ENCODE assay signal across 21 cellular contexts in genomic region chr17:39642675-39643074, GRCh38. TPM values are rescaled to one million over a fixed set of nuclear protein-coding genes. Genes with fewer than 3 reads are reported as not detected.
A peak's percentile ranks its signal among the peaks of the same experiment; 100 is the strongest.
DNase-seq lines count a peak whose midpoint lies in the region; ATAC-seq and TF ChIP-seq lines count a peak whose summit lies in the region.
"Had no signal": no experiment of that assay in that cellular context is flagged by ENCODE, and none has a peak within 500 bp of the region (broad histone marks: within the 10 kb centered on the region; RNA-seq: fewer than 3 reads in every experiment).

No MANE protein-coding gene starts in this region.

- intact Hi-C loops in activated CD4-positive, alpha-beta T cell treated with anti-CD3 and anti-CD28 coated beads for 36 hours (cut with DNase I, micrococcal nuclease), result no loop called here
- intact Hi-C loops in mucosa of descending colon (cut with DNase I, micrococcal nuclease), result no loop called here

- H3K9me3 Mint-ChIP-seq in activated CD4-positive, alpha-beta T cell treated with anti-CD3 and anti-CD28 coated beads for 36 hours (ENCODE audit: low read depth), result no peaks in the 10 kb centered on the region
- H3K9me3 Mint-ChIP-seq: neural crest cell had no signal

- peaks cover 62% of the 10 kb centered on the region for H3K4me1 Mint-ChIP-seq in activated CD4-positive, alpha-beta T cell treated with anti-CD3 and anti-CD28 coated beads for 36 hours
- peaks cover 48% of the 10 kb centered on the region for H3K4me1 Mint-ChIP-seq in T-helper 17 cell

- H3K27ac Mint-ChIP-seq in activated CD4-positive, alpha-beta T cell treated with anti-CD3 and anti-CD28 coated beads for 36 hours, result peak overlapping the region; percentile 16
- H3K27ac Mint-ChIP-seq in T-helper 17 cell, result peak overlapping the region; percentile 79
- H3K27ac Mint-ChIP-seq: B cell, progenitor cell of endocrine pancreas had no signal

- no peaks in the 10 kb centered on the region for H3K27me3 Mint-ChIP-seq in activated CD4-positive, alpha-beta T cell treated with anti-CD3 and anti-CD28 coated beads for 36 hours
- H3K27me3 Mint-ChIP-seq in T-helper 17 cell, result no peaks in the 10 kb centered on the region
- H3K27me3 Mint-ChIP-seq: B cell, progenitor cell of endocrine pancreas had no signal

- H3K4me3 Mint-ChIP-seq in activated CD4-positive, alpha-beta T cell treated with anti-CD3 and anti-CD28 coated beads for 36 hours, result no peak overlapping the region
- no peak overlapping the region for H3K4me3 Mint-ChIP-seq in T-helper 17 cell
- H3K4me3 Mint-ChIP-seq: B cell, neural crest cell had no signal

- no peaks in the 10 kb centered on the region for H3K36me3 ChIP-seq in mucosa of descending colon (ENCODE audit: low read depth)
- H3K36me3 ChIP-seq: uterus had no signal

- no peak overlapping the region for H3K4me3 ChIP-seq in mucosa of descending colon
- H3K4me3 ChIP-seq: skin epidermis, uterus had no signal

- peaks cover 18% of the 10 kb centered on the region for H3K4me1 ChIP-seq in mucosa of descending colon (ENCODE audit: low read depth)

- no peaks in the 10 kb centered on the region for H3K36me3 Mint-ChIP-seq in activated CD4-positive, alpha-beta T cell treated with anti-CD3 and anti-CD28 coated beads for 36 hours (ENCODE audit: low read depth)
- peaks cover 2% of the 10 kb centered on the region for H3K36me3 Mint-ChIP-seq in T-helper 17 cell (ENCODE audit: low read depth)

- no peak for DNase-seq in activated CD4-positive, alpha-beta T cell treated with anti-CD3 and anti-CD28 coated beads for 36 hours
- no peak for DNase-seq in activated CD4-positive, alpha-beta T cell treated with anti-CD3 and anti-CD28 coated beads for 4 hours
- no peak for DNase-seq in T-helper 17 cell
- no peak for DNase-seq in mucosa of descending colon
- DNase-seq in GM20000 (ENCODE audit: low spot score), result no peak
- no peak for DNase-seq in left lobe of liver (ENCODE audit: low spot score)
- DNase-seq: 8988T; activated CD8-positive, alpha-beta memory T cell treated with anti-CD3 and anti-CD28 coated beads, Interleukin-2, amount 50 U/mL, for 4 hours; glutamatergic neuron; left colon; NCI-H1092; NCI-H2081; NCI-H446 treated with DMSO at 0.1 percent for 48 hours; stimulated activated CD4-positive, alpha-beta T cell treated with anti-CD3 and anti-CD28 coated beads, Interleukin-4, amount 100 ng/mL, for 24 hours; uterus had no signal

- POLR2A ChIA-PET in activated CD4-positive, alpha-beta T cell treated with anti-CD3 and anti-CD28 coated beads for 36 hours (lab: Charles Lee), result no interaction called here

- CTCF ChIA-PET in activated CD4-positive, alpha-beta T cell treated with anti-CD3 and anti-CD28 coated beads for 36 hours (lab: Charles Lee), result interaction anchor here (1.1 to 1.7 kb wide), 3 partner anchors 8 to 94 kb away, joined by 3 to 7 read pairs (median 6); no protein-coding TSS in a partner anchor

- ATAC-seq in activated CD4-positive, alpha-beta T cell treated with anti-CD3 and anti-CD28 coated beads for 36 hours, result no peak
- no peak for ATAC-seq in T-helper 17 cell
- peak; percentile 12 for ATAC-seq in mucosa of descending colon
- no peak for ATAC-seq in left lobe of liver
- ATAC-seq: left colon had no signal

- H3K9me3 ChIP-seq in T-helper 17 cell (ENCODE audit: control insufficient read depth, low read length, poor library complexity, severe bottlenecking) (no peaks in the 10 kb centered on the region), mucosa of descending colon (no peaks in the 10 kb centered on the region)
- H3K9me3 ChIP-seq: uterus had no signal

- no peak for TF ChIP-seq CTCF in mucosa of descending colon (IDR thresholded peaks at IDR 0.05)
- TF ChIP-seq CTCF in GM20000 (IDR thresholded peaks at IDR 0.05; ENCODE audit: extremely low read depth, missing control alignments), result no peak

RNA-seq across cellular contexts. Expression of gene STARD3, which starts 5.7 kb away (rescaled TPM):
- total RNA-seq in activated CD4-positive, alpha-beta T cell treated with anti-CD3 and anti-CD28 coated beads for 36 hours, result 10 to 100 TPM; 46.8 to 77.9 TPM
- total RNA-seq in T-helper 17 cell (10 to 100 TPM; 60.9 to 67.2 TPM), mucosa of descending colon (10 to 100 TPM; 36.1 to 58.8 (median 57.6) TPM), left lobe of liver (27.3 TPM)

RNA-seq across cellular contexts. Expression of gene PPP1R1B, which starts 15.9 kb away (rescaled TPM):
- under 1 TPM in 1 of 2 experiments, not detected in 1; 0.18 TPM for total RNA-seq in activated CD4-positive, alpha-beta T cell treated with anti-CD3 and anti-CD28 coated beads for 36 hours
- total RNA-seq in T-helper 17 cell (under 1 TPM; 0.22 to 0.42 TPM), mucosa of descending colon (100 to 1,000 TPM; 108 to 362 (median 356) TPM), left lobe of liver (0.60 TPM)
- total RNA-seq: B cell, neural crest cell, progenitor cell of endocrine pancreas had no signal

RNA-seq across cellular contexts. Expression of gene TCAP, which starts 22.5 kb away (rescaled TPM):
- under 1 TPM; 0.82 to 0.95 TPM for total RNA-seq in activated CD4-positive, alpha-beta T cell treated with anti-CD3 and anti-CD28 coated beads for 36 hours
- total RNA-seq in T-helper 17 cell (1 to 10 TPM; 1.5 to 3.1 TPM), mucosa of descending colon (1 to 10 TPM in 2 of 3 donors, under 1 TPM in 1; 0.96 to 3.4 (median 1.5) TPM), left lobe of liver (0.55 TPM)

RNA-seq across cellular contexts. Expression of gene PNMT, which starts 25.6 kb away (rescaled TPM):
- not detected for total RNA-seq in activated CD4-positive, alpha-beta T cell treated with anti-CD3 and anti-CD28 coated beads for 36 hours
- total RNA-seq in T-helper 17 cell, result not detected
- 1 to 10 TPM in 2 of 3 donors, under 1 TPM in 1; 0.23 to 2.0 (median 1.5) TPM for total RNA-seq in mucosa of descending colon
- total RNA-seq in left lobe of liver, result 0.45 TPM

RNA-seq across cellular contexts. Expression of gene NEUROD2, which starts 35.0 kb away (rescaled TPM):
- total RNA-seq in activated CD4-positive, alpha-beta T cell treated with anti-CD3 and anti-CD28 coated beads for 36 hours, result not detected
- not detected for total RNA-seq in T-helper 17 cell
- total RNA-seq in mucosa of descending colon, result under 1 TPM in 1 of 3 donors, not detected in 2; 0.05 TPM
- total RNA-seq in left lobe of liver, result not detected
- total RNA-seq: B cell, mesenteric fat pad, neural crest cell, progenitor cell of endocrine pancreas, subcutaneous adipose tissue, uterus had no signal

Comparison
In these comparisons a context has a peak if more than half of its experiments do, and no peak if none do; other contexts are left out.
1. RNA of gene PPP1R1B, which starts 15.9 kb away (total RNA-seq): 108 to 362 TPM in mucosa of descending colon; 0.60 TPM in left lobe of liver (single experiment), 0.22 to 0.42 TPM in T-helper 17 cell and 0.18 TPM in activated CD4-positive, alpha-beta T cell treated with anti-CD3 and anti-CD28 coated beads for 36 hours; every median in the first group is over 10 times any median in the second.